In the genomic region with DNA sequence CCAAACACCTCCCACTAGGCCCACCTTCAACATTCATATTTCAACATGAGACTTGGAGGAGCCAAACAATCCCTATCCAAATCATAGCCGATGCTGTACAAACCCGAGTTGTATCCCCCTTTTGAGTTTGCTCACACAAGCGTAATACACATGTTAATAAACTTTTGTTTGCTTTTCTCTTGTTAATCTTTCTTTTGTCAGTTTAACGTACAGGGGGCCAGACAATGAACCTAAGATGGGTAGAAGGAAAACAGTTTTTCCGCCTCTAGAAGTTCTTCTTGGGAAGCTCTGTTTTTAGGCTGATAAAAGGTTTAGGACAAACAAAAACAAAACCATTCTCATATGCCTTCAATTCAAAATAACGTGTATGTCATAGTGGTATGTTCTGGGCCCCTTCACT, we compare ENCODE assay signal across 21 cellular contexts. TPM values are rescaled to one million over a fixed set of nuclear protein-coding genes. Genes with fewer than 3 reads are reported as not detected.
"Had no signal": no experiment of that assay in that cellular context is flagged by ENCODE, and none has a peak within 500 bp of the region (broad histone marks: within the 10 kb centered on the region; RNA-seq: fewer than 3 reads in every experiment).

No MANE protein-coding gene starts in this region.

- DNase-seq: activated B cell treated with CpG ODN at 0.5 μM for 24 hours; activated CD4-positive, alpha-beta memory T cell treated with anti-CD3 and anti-CD28 coated beads for 36 hours; activated CD4-positive, alpha-beta T cell treated with anti-CD3 and anti-CD28 coated beads for 1 hour; activated CD4-positive, alpha-beta T cell treated with anti-CD3 and anti-CD28 coated beads, Interleukin-2, amount 10 ng/mL, durations not matched to agents 24 days and 14 days; activated CD8-positive, alpha-beta memory T cell treated with anti-CD3 and anti-CD28 coated beads for 24 hours; activated effector memory CD4-positive, alpha-beta T cell treated with anti-CD3 and anti-CD28 coated beads, Interleukin-2, amount 50 U/mL, for 16 hours; activated naive CD4-positive, alpha-beta T cell treated with anti-CD3 and anti-CD28 coated beads for 36 hours; activated T-cell treated with anti-CD3 and anti-CD28 coated beads, Interleukin-2, amount 50 U/mL, for 4 hours; amygdala; Kasumi-1; KBM-7; NCI-H1694; NCI-H2029; NCI-H2107; NCI-H226; NCI-H774; SIG-M5; T-helper 17 cell; T-helper 9 cell had no signal

- ATAC-seq: activated T-cell treated with anti-CD3 and anti-CD28 coated beads, Interleukin-2, amount 50 U/mL, for 4 hours; T-helper 17 cell had no signal

RNA-seq across cellular contexts. Expression of a gene that starts 9.1 kb away (rescaled TPM):
- total RNA-seq: activated CD4-positive, alpha-beta memory T cell treated with anti-CD3 and anti-CD28 coated beads for 36 hours; activated CD4-positive, alpha-beta T cell treated with anti-CD3 and anti-CD28 coated beads, Interleukin-2, amount 10 ng/mL, durations not matched to agents 24 days and 14 days; activated naive CD4-positive, alpha-beta T cell treated with anti-CD3 and anti-CD28 coated beads for 36 hours; OCI-LY7; RPMI7951; T-helper 17 cell had no signal
